ENCODE assay signal across 15 cellular contexts in genomic region chr3:123536153-123536895, GRCh38. TPM values are rescaled to one million over a fixed set of nuclear protein-coding genes. Genes with fewer than 3 reads are reported as not detected.
DNase-seq lines count a peak whose midpoint lies in the region; ATAC-seq and TF ChIP-seq lines count a peak whose summit lies in the region.
"Had no signal": no experiment of that assay in that cellular context is flagged by ENCODE, and none has a peak within 500 bp of the region (broad histone marks: within the 10 kb centered on the region; RNA-seq: fewer than 3 reads in every experiment).

No MANE protein-coding gene starts in this region.

- H3F3A ChIP-seq in GM23248 (ENCODE audit: insufficient read depth): peaks cover 21% of the 10 kb centered on the region

- DNase-seq in stimulated activated naive CD8-positive, alpha-beta T cell treated with anti-CD3 and anti-CD28 coated beads, Interleukin-15, amount 100 ng/mL, for 72 hours: no peak
- no peak for DNase-seq in stimulated activated naive CD8-positive, alpha-beta T cell treated with anti-CD3 and anti-CD28 coated beads, Interleukin-15, Interleukin-2, amounts not matched to agents 100 U/mL and 50 U/mL, for 24 hours
- DNase-seq in GM23248 (peak; percentile 11), spleen (no peak), NCI-H345 (lab: John Stamatoyannopoulos, UW) (no peak), HUDEP-2 (lab: John Stamatoyannopoulos, UW; ENCODE audit: unreplicated experiment in 76 of 76) (no peak), LoVo (ENCODE audit: low spot score) (no peak)
- DNase-seq: activated CD4-positive, CD25-positive, alpha-beta regulatory T cell treated with anti-CD3 and anti-CD28 coated beads, Interleukin-2, amount 50 U/mL, for 72 hours; body of pancreas; gastrocnemius medialis; posterior cingulate gyrus; T-cell; upper lobe of right lung had no signal

- no peaks in the 10 kb centered on the region for H3K9me3 Mint-ChIP-seq in stimulated activated naive CD8-positive, alpha-beta T cell treated with anti-CD3 and anti-CD28 coated beads, Interleukin-15, amount 100 ng/mL, for 72 hours
- H3K9me3 Mint-ChIP-seq: activated T-helper 1 cell treated with anti-CD3 and anti-CD28 coated beads, Interleukin-12 subunit alpha, Interleukin-12 subunit beta, Interleukin-2, Interleukin-4 antibody, amounts not matched to agents 30 ng/mL and 10 ng/mL and 1 ng/mL, durations not matched to agents 14 hours and 24 hours and 36 hours; T-cell had no signal

- intact Hi-C loops in spleen (cut with DNase I; ENCODE audit: low total_unique reads): no loop called here

- peaks cover 40% of the 10 kb centered on the region for H3K79me2 ChIP-seq in GM23248 (ENCODE audit: insufficient read depth)

- H3K36me3 ChIP-seq in GM23248 (ENCODE audit: low read depth): no peaks in the 10 kb centered on the region
- H3K36me3 ChIP-seq in spleen: no peaks in the 10 kb centered on the region
- H3K36me3 ChIP-seq: gastrocnemius medialis, upper lobe of right lung had no signal

- H3K9ac ChIP-seq in GM23248: no peak overlapping the region

- H3K4me1 ChIP-seq in GM23248 (ENCODE audit: insufficient read depth): peaks cover 23% of the 10 kb centered on the region
- H3K4me1 ChIP-seq in spleen: no peaks in the 10 kb centered on the region
- H3K4me1 ChIP-seq: body of pancreas, gastrocnemius medialis, upper lobe of right lung had no signal

- H3K9me2 ChIP-seq in GM23248 (ENCODE audit: insufficient read depth): no peaks in the 10 kb centered on the region

- H3K27ac ChIP-seq in GM23248 (peak overlapping the region; percentile 56), spleen (no peak overlapping the region)
- H3K27ac ChIP-seq: body of pancreas, gastrocnemius medialis, upper lobe of right lung had no signal

- peak overlapping the region in 1 of 2 donors; percentile 59 for H3K27ac Mint-ChIP-seq in stimulated activated naive CD8-positive, alpha-beta T cell treated with anti-CD3 and anti-CD28 coated beads, Interleukin-15, amount 100 ng/mL, for 72 hours
- H3K27ac Mint-ChIP-seq: activated T-helper 1 cell treated with anti-CD3 and anti-CD28 coated beads, Interleukin-12 subunit alpha, Interleukin-12 subunit beta, Interleukin-2, Interleukin-4 antibody, amounts not matched to agents 30 ng/mL and 10 ng/mL and 1 ng/mL, durations not matched to agents 14 hours and 24 hours and 36 hours; T-cell had no signal

- H3K4me2 ChIP-seq in GM23248 (ENCODE audit: unreplicated experiment): peak overlapping the region; percentile 29

- no peaks in the 10 kb centered on the region for H3K27me3 ChIP-seq in GM23248 (replicated peaks; ENCODE audit: insufficient read depth)
- H3K27me3 ChIP-seq in spleen (replicated peaks in 1 of 7): no peaks in the 10 kb centered on the region
- H3K27me3 ChIP-seq: body of pancreas, gastrocnemius medialis, upper lobe of right lung had no signal

- H2AFZ ChIP-seq in GM23248: no peak overlapping the region

- no peaks in the 10 kb centered on the region; the same call in 1 of the 2 replicates for H4K20me1 ChIP-seq in GM23248 (ENCODE audit: insufficient read depth)

- H3K27me3 Mint-ChIP-seq in stimulated activated naive CD8-positive, alpha-beta T cell treated with anti-CD3 and anti-CD28 coated beads, Interleukin-15, amount 100 ng/mL, for 72 hours: no peaks in the 10 kb centered on the region
- H3K27me3 Mint-ChIP-seq: T-cell had no signal

- ATAC-seq in stimulated activated naive CD8-positive, alpha-beta T cell treated with anti-CD3 and anti-CD28 coated beads, Interleukin-15, amount 100 ng/mL, for 72 hours: peak; percentile 80
- ATAC-seq in stimulated activated naive CD8-positive, alpha-beta T cell treated with anti-CD3 and anti-CD28 coated beads, Interleukin-15, Interleukin-2, amounts not matched to agents 100 U/mL and 50 U/mL, for 24 hours: no peak
- peak; percentile 81 for ATAC-seq in HG03442 (IDR thresholded peaks at IDR 0.05; ENCODE audit: unreplicated experiment)
- ATAC-seq: body of pancreas, gastrocnemius medialis, T-cell, upper lobe of right lung had no signal

- 98 to 99% methylated on average over 5 of the region's 5 CpGs for WGBS in GM23248 (ENCODE audit: low coverage in 1 of 2, low lambda C conversion rate in 2 of 2, missing lambda C conversion rate in 2 of 2), 2 experiments
- WGBS in spleen, 5 donors: 69 to 84% (median 77%) methylated on average over 5 of the region's 5 CpGs

- peaks cover 17% of the 10 kb centered on the region for H3K4me1 Mint-ChIP-seq in stimulated activated naive CD8-positive, alpha-beta T cell treated with anti-CD3 and anti-CD28 coated beads, Interleukin-15, amount 100 ng/mL, for 72 hours

- in situ Hi-C loops in GM23248 (cut with MboI): no loop called here

- H3K4me3 ChIP-seq in GM23248: no peak overlapping the region
- no peak overlapping the region for H3K4me3 ChIP-seq in spleen
- H3K4me3 ChIP-seq: body of pancreas, gastrocnemius medialis, upper lobe of right lung had no signal

- no peak for TF ChIP-seq POLR2A in spleen (IDR thresholded peaks at IDR 0.05)

- TF ChIP-seq CTCF in spleen (IDR thresholded peaks at IDR 0.05 in 8 of 11, conservative IDR thresholded peaks at IDR 0.05 in 3 of 11): no peak

- H3K9me3 ChIP-seq in GM23248 (ENCODE audit: low read depth) (no peaks in the 10 kb centered on the region), spleen (no peaks in the 10 kb centered on the region)
- H3K9me3 ChIP-seq: body of pancreas, gastrocnemius medialis, upper lobe of right lung had no signal

- peak overlapping the region in 1 of 2 donors; percentile 3 for H3K4me3 Mint-ChIP-seq in stimulated activated naive CD8-positive, alpha-beta T cell treated with anti-CD3 and anti-CD28 coated beads, Interleukin-15, amount 100 ng/mL, for 72 hours
- H3K4me3 Mint-ChIP-seq: activated T-helper 1 cell treated with anti-CD3 and anti-CD28 coated beads, Interleukin-12 subunit alpha, Interleukin-12 subunit beta, Interleukin-2, Interleukin-4 antibody, amounts not matched to agents 30 ng/mL and 10 ng/mL and 1 ng/mL, durations not matched to agents 14 hours and 24 hours and 36 hours; T-cell had no signal

RNA-seq across cellular contexts. Expression of gene HACD2, which starts 48.5 kb away (rescaled TPM):
- total RNA-seq in GM23248 (2014; rRNA removed; shearing (Covaris generic)): 41.2 and 41.6 TPM in 2 replicates
- polyA plus RNA-seq in GM23248 (2016; fragmentation: Nextera tagmentation; extraction: Ambion mirVana): 27.0 and 29.6 TPM in 2 replicates
- total RNA-seq in spleen: 10 to 100 TPM; 16.6 to 26.6 (median 21.4) TPM
- polyA plus RNA-seq in spleen: 10 to 100 TPM in 1 of 3 donors, 1 to 10 TPM in 2; 6.0 to 10.4 (median 9.6) TPM
